ENCODE assay signal across 1 cellular context in the genomic region with DNA sequence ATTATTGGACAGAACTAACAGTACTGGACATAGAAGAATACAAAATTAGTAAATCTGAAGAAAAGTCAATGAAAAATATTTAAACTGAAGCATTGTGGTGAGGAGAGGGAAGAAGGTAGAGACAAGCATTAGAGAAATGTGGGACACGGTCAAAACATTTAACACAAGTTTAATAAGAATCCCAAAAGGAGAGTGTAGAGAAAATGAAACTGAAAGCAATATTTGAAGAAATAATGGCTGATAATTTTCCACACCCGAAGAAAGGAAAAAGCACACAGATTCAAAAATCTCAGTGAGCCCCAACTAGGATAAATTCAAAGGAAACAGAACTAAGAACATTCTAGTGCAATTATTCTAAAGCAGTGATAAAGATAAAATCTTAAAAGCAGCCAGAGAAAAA.
TF ChIP-seq lines count a peak whose summit lies in the region.

No MANE protein-coding gene starts in this region.

TF ChIP-seq in HCT116, 20 proteins besides CTCF, POLR2A, EP300 and RAD21 (continued from another document):
- TF ChIP-seq, protein P1, sequence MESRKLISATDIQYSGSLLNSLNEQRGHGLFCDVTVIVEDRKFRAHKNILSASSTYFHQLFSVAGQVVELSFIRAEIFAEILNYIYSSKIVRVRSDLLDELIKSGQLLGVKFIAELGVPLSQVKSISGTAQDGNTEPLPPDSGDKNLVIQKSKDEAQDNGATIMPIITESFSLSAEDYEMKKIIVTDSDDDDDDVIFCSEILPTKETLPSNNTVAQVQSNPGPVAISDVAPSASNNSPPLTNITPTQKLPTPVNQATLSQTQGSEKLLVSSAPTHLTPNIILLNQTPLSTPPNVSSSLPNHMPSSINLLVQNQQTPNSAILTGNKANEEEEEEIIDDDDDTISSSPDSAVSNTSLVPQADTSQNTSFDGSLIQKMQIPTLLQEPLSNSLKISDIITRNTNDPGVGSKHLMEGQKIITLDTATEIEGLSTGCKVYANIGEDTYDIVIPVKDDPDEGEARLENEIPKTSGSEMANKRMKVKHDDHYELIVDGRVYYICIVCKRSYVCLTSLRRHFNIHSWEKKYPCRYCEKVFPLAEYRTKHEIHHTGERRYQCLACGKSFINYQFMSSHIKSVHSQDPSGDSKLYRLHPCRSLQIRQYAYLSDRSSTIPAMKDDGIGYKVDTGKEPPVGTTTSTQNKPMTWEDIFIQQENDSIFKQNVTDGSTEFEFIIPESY (IDR thresholded peaks at IDR 0.05; ENCODE audit: extremely low read depth, insufficient replicate concordance, low read length) = no peak
- TF ChIP-seq CEBPB (IDR thresholded peaks at IDR 0.05; ENCODE audit: low read depth) = no peak
- TF ChIP-seq TCF7L2 (IDR thresholded peaks at IDR 0.05; ENCODE audit: borderline replicate concordance, extremely low read depth, insufficient read depth, insufficient read length) = no peak
- TF ChIP-seq ATF3 (IDR thresholded peaks at IDR 0.05) = no peak
- TF ChIP-seq EZH2 (IDR thresholded peaks at IDR 0.05) = no peak
- no peak for TF ChIP-seq EZH2phosphoT487 (IDR thresholded peaks at IDR 0.05; ENCODE audit: borderline replicate concordance)
TF ChIP-seq in HCT116: peak in this region for 0.
